ENCODE assay signal across 10 cellular contexts in the genomic region with DNA sequence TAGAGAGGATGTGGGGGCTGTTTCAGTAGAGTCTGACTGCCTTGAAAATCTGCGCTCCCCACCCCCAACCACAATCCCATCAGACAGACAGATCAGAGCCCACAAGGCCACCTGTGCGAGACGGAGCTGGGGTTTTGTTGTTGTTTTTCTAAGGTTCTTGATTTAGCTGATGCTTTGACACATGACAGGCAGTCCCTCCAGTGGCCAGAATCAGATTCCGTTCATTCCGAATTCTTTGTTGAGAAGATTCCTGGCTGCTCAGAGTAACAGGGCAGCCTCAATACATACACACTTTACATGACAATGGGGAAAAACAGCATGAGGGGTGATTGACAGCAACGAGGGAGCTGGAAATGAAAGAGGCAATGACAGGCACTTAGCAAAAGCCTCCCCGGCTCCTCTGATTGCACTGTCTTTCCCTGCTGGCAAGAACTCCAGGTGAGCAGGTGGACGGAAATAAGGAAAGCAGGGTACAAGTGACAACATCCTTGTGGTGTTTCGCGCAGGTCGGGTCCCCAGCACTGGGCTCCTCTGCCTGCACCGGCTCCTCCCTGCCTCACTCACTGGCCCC.
A peak's percentile ranks its signal among the peaks of the same experiment; 100 is the strongest.
DNase-seq lines count a peak whose midpoint lies in the region; ATAC-seq and TF ChIP-seq lines count a peak whose summit lies in the region.
"Had no signal": no experiment of that assay in that cellular context is flagged by ENCODE, and none has a peak within 500 bp of the region (broad histone marks: within the 10 kb centered on the region; RNA-seq: fewer than 3 reads in every experiment).

No MANE protein-coding gene starts in this region.

- H3K27me3 Mint-ChIP-seq in IgD-negative memory B cell (no peaks in the 10 kb centered on the region), neural progenitor cell (ENCODE audit: insufficient read depth, low read depth) (peaks cover 3% of the 10 kb centered on the region), HFFc6 (ENCODE audit: insufficient read depth) (peaks cover 3% of the 10 kb centered on the region)
- no peaks in the 10 kb centered on the region for H3K27me3 Mint-ChIP-seq in activated naive CD8-positive, alpha-beta T cell treated with anti-CD3 and anti-CD28 coated beads for 36 hours

- peak overlapping the region; percentile 56 for H3K27ac ChIP-seq in neural progenitor cell
- H3K27ac ChIP-seq: vagina had no signal

- peaks cover 41% of the 10 kb centered on the region for H3F3A ChIP-seq in neural progenitor cell (ENCODE audit: low read depth)

- peak; percentile 52 for ATAC-seq in GM18909 (IDR thresholded peaks at IDR 0.05; ENCODE audit: poor library complexity, unreplicated experiment)
- no peak for ATAC-seq in HG03520 (IDR thresholded peaks at IDR 0.05; ENCODE audit: unreplicated experiment)
- ATAC-seq: activated T-cell treated with anti-CD3 and anti-CD28 coated beads, Interleukin-2, amount 50 U/mL, for 4 hours; Right ventricle myocardium inferior had no signal

- no peaks in the 10 kb centered on the region for H3K79me2 ChIP-seq in neural progenitor cell (ENCODE audit: low read depth)

- H3K9ac ChIP-seq in neural progenitor cell = no peak overlapping the region

- H3K4me3 ChIP-seq in neural progenitor cell = peak overlapping the region; percentile 24
- H3K4me3 ChIP-seq: vagina had no signal

- H3K36me3 Mint-ChIP-seq in IgD-negative memory B cell = peaks cover 7% of the 10 kb centered on the region
- H3K36me3 Mint-ChIP-seq in activated naive CD8-positive, alpha-beta T cell treated with anti-CD3 and anti-CD28 coated beads for 36 hours = peaks cover 21% of the 10 kb centered on the region
- peaks cover 16% of the 10 kb centered on the region for H3K36me3 Mint-ChIP-seq in neural progenitor cell
- H3K36me3 Mint-ChIP-seq in HFFc6 (ENCODE audit: low read depth) = no peaks in the 10 kb centered on the region; the same call in 1 of the 2 replicates

- H3K4me1 ChIP-seq in neural progenitor cell = peaks cover 18% of the 10 kb centered on the region

- peak overlapping the region; percentile 80 for H3K4me2 ChIP-seq in neural progenitor cell

- H3K4me1 Mint-ChIP-seq in IgD-negative memory B cell = peaks cover 28 to 46% (median 32%) of the 10 kb centered on the region in 3 donors
- H3K4me1 Mint-ChIP-seq in activated naive CD8-positive, alpha-beta T cell treated with anti-CD3 and anti-CD28 coated beads for 36 hours = peaks cover 59% of the 10 kb centered on the region
- H3K4me1 Mint-ChIP-seq in neural progenitor cell = peaks cover 21% of the 10 kb centered on the region
- no peaks in the 10 kb centered on the region for H3K4me1 Mint-ChIP-seq in HFFc6 (ENCODE audit: low read depth)

- TF ChIP-seq CTCF in neural progenitor cell (IDR thresholded peaks at IDR 0.05) (peak; percentile 45), HFFc6 (IDR thresholded peaks at IDR 0.05) (no peak)

- H3K9me3 ChIP-seq in neural progenitor cell (ENCODE audit: low read depth) = no peaks in the 10 kb centered on the region
- H3K9me3 ChIP-seq: vagina had no signal

- H3K9me3 Mint-ChIP-seq in IgD-negative memory B cell = no peaks in the 10 kb centered on the region
- no peaks in the 10 kb centered on the region for H3K9me3 Mint-ChIP-seq in activated naive CD8-positive, alpha-beta T cell treated with anti-CD3 and anti-CD28 coated beads for 36 hours
- H3K9me3 Mint-ChIP-seq in neural progenitor cell = no peaks in the 10 kb centered on the region
- no peaks in the 10 kb centered on the region for H3K9me3 Mint-ChIP-seq in HFFc6
- H3K9me3 Mint-ChIP-seq: activated T-cell treated with anti-CD3 and anti-CD28 coated beads, Interleukin-2, amount 50 U/mL, for 4 hours had no signal

- H3K27me3 ChIP-seq in neural progenitor cell = no peaks in the 10 kb centered on the region
- H3K27me3 ChIP-seq: vagina had no signal

- peak overlapping the region in 1 of 3 donors; percentile 75 for H3K27ac Mint-ChIP-seq in IgD-negative memory B cell
- no peak overlapping the region for H3K27ac Mint-ChIP-seq in activated naive CD8-positive, alpha-beta T cell treated with anti-CD3 and anti-CD28 coated beads for 36 hours
- H3K27ac Mint-ChIP-seq in neural progenitor cell = peak overlapping the region; percentile 84
- no peak overlapping the region for H3K27ac Mint-ChIP-seq in HFFc6

- peak overlapping the region; percentile 0 to 78 (median 32) for H3K4me3 Mint-ChIP-seq in IgD-negative memory B cell
- H3K4me3 Mint-ChIP-seq in activated naive CD8-positive, alpha-beta T cell treated with anti-CD3 and anti-CD28 coated beads for 36 hours = peak overlapping the region; percentile 7
- H3K4me3 Mint-ChIP-seq in neural progenitor cell = peak overlapping the region; percentile 33
- H3K4me3 Mint-ChIP-seq in HFFc6 = no peak overlapping the region
- H3K4me3 Mint-ChIP-seq: activated T-cell treated with anti-CD3 and anti-CD28 coated beads, Interleukin-2, amount 50 U/mL, for 4 hours had no signal

- H3K36me3 ChIP-seq in neural progenitor cell = peaks cover 11% of the 10 kb centered on the region

- no peak overlapping the region for H2AFZ ChIP-seq in neural progenitor cell (replicated peaks)

- DNase-seq in activated naive CD8-positive, alpha-beta T cell treated with anti-CD3 and anti-CD28 coated beads for 36 hours = no peak
- DNase-seq in neural progenitor cell (ENCODE audit: low spot score) = peak; percentile 94
- no peak for DNase-seq in HFFc6
- DNase-seq in T1000 (lab: John Stamatoyannopoulos, UW) = no peak
- DNase-seq: activated T-cell treated with anti-CD3 and anti-CD28 coated beads, Interleukin-2, amount 50 U/mL, for 4 hours had no signal

- H4K20me1 ChIP-seq in neural progenitor cell (ENCODE audit: low read depth) = peaks cover 14% of the 10 kb centered on the region
